In the genomic region with DNA sequence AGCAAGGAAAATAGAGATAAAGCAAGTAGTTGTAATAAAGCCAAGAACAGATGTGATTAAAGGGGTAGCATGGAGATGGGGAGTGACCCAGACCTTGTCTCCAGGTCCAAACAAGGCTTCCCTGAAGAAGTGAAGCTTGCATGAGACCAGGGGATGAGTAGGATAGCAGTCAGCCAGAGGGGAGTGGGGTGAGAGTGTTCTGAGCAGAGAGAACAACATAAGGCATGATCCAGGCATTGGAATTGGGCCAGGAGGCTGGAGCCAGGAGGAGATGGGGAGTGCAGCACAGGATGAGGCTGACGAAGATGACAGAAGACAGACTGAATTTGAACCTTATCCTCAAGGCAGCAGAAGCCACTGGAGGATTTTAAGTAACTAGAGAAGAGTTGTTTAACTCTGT, we compare ENCODE assay signal across 11 cellular contexts. TPM values are rescaled to one million over a fixed set of nuclear protein-coding genes. Genes with fewer than 3 reads are reported as not detected.
A peak's percentile ranks its signal among the peaks of the same experiment; 100 is the strongest.
DNase-seq lines count a peak whose midpoint lies in the region; ATAC-seq and TF ChIP-seq lines count a peak whose summit lies in the region.
"Had no signal": no experiment of that assay in that cellular context is flagged by ENCODE, and none has a peak within 500 bp of the region (broad histone marks: within the 10 kb centered on the region; RNA-seq: fewer than 3 reads in every experiment).

No MANE protein-coding gene starts in this region.

- H2BK5ac ChIP-seq in IMR-90 (ENCODE audit: low read depth, low read length, poor library complexity, severe bottlenecking) = peak overlapping the region; percentile 16

- DNase-seq in IMR-90 (peak; percentile 89), anterior cingulate cortex (lab: John Stamatoyannopoulos, UW) (peak in 40 of 58 donors; percentile 12 to 85 (median 38)), left cardiac atrium (peak; percentile 55), smooth muscle cell (lab: John Stamatoyannopoulos, UW; ENCODE audit: unreplicated experiment) (no peak), HK-2 (ENCODE audit: unreplicated experiment) (no peak), H7 (no peak)
- DNase-seq: activated T-cell treated with anti-CD3 and anti-CD28 coated beads, Interleukin-2, amount 50 U/mL, for 24 hours; NCI-H1417 had no signal

- TF ChIP-seq CTCF in IMR-90 (conservative IDR thresholded peaks at IDR 0.05; ENCODE audit: low read depth, low read length) (no peak), smooth muscle cell (IDR thresholded peaks at IDR 0.05; ENCODE audit: borderline replicate concordance, insufficient read depth, poor library complexity, severe bottlenecking) (no peak)

- H4K5ac ChIP-seq in IMR-90 (ENCODE audit: low read depth, low read length) = no peak overlapping the region

- H3K23ac ChIP-seq in IMR-90 (ENCODE audit: low read depth, low read length) = no peak overlapping the region; the same call in 1 of the 2 replicates

- H3K4me1 ChIP-seq in IMR-90 (ENCODE audit: control insufficient read depth, insufficient read depth, low read length) (peaks cover 9% of the 10 kb centered on the region), smooth muscle cell (ENCODE audit: low read depth) (no peaks in the 10 kb centered on the region)

- H2BK20ac ChIP-seq in IMR-90 (ENCODE audit: low read depth, low read length) = peak overlapping the region; percentile 42; the same call in 1 of the 2 replicates

- H3K27ac ChIP-seq in IMR-90 (ENCODE audit: insufficient read depth, low read length) (no peak overlapping the region; the same call in 1 of the 2 replicates), smooth muscle cell (ENCODE audit: low read depth) (no peak overlapping the region)
- H3K27ac ChIP-seq: epithelial cell of prostate had no signal

- ATAC-seq in IMR-90 (ENCODE audit: low read depth) (peak; percentile 76), left cardiac atrium (peak; percentile 67 to 93), HG03442 (IDR thresholded peaks at IDR 0.05; ENCODE audit: unreplicated experiment) (no peak), esophagus mucosa (no peak)

- no peaks in the 10 kb centered on the region for H3F3A ChIP-seq in smooth muscle cell (ENCODE audit: low read depth)

- H3K27me3 ChIP-seq in IMR-90 (ENCODE audit: control insufficient read depth, insufficient read depth, low read length) (no peaks in the 10 kb centered on the region), smooth muscle cell (ENCODE audit: low read depth) (peaks cover 3% of the 10 kb centered on the region), H7 (ENCODE audit: control insufficient read depth, insufficient read depth, low read length) (peaks cover 4% of the 10 kb centered on the region; the same call in 1 of the 2 replicates)

- intact Hi-C loops in IMR-90 (cut with micrococcal nuclease) (loop anchor here (2.0 to 5.0 kb wide), 2 partner anchors 22 to 71 kb away; partner anchors contain the start of gene LYSMD2), left cardiac atrium (cut with DNase I) (no loop called here)

- dilution Hi-C loops in IMR-90 (cut with HindIII; ENCODE audit: low sequenced_read_pairs, unreplicated experiment) = no loop called here

- peak overlapping the region; percentile 6; the same call in 1 of the 2 replicates for H3K4ac ChIP-seq in IMR-90 (ENCODE audit: low read depth, low read length)

- peak overlapping the region; percentile 20; the same call in 1 of the 2 replicates for H3K14ac ChIP-seq in IMR-90 (replicated peaks; ENCODE audit: low read depth, low read length)

- peak overlapping the region; percentile 38 for H2BK120ac ChIP-seq in IMR-90 (ENCODE audit: low read depth, low read length)

- peak overlapping the region; percentile 21; the same call in 1 of the 2 replicates for H2AK5ac ChIP-seq in IMR-90 (ENCODE audit: low read depth, low read length)

- POLR2A ChIA-PET in IMR-90 (lab: Charles Lee; ENCODE audit: unreplicated experiment) = no interaction called here

- H3K9ac ChIP-seq in IMR-90 (ENCODE audit: low read depth, low read length) = no peak overlapping the region
- H3K9ac ChIP-seq in smooth muscle cell (ENCODE audit: low read depth) = no peak overlapping the region

- H3K18ac ChIP-seq in IMR-90 (ENCODE audit: low read depth, low read length) = no peak overlapping the region

- no peak overlapping the region for H4K8ac ChIP-seq in IMR-90 (ENCODE audit: low read depth in 2 of 2, low read length in 2 of 2)

- H4K91ac ChIP-seq in IMR-90 (ENCODE audit: insufficient read depth, low read depth, low read length) = peak overlapping the region; percentile 5; the same call in 1 of the 2 replicates

- H3K36me3 ChIP-seq in IMR-90 (ENCODE audit: control insufficient read depth, insufficient read depth, low read length) (no peaks in the 10 kb centered on the region), smooth muscle cell (ENCODE audit: low read depth) (no peaks in the 10 kb centered on the region), H7 (replicated peaks; ENCODE audit: control insufficient read depth, insufficient read depth, low read length) (no peaks in the 10 kb centered on the region)

- no peak for TF ChIP-seq RAD21 in IMR-90 (IDR thresholded peaks at IDR 0.05; ENCODE audit: low read length)

- H4K20me1 ChIP-seq in IMR-90 (ENCODE audit: insufficient read depth, low read length) = peaks cover 13% of the 10 kb centered on the region; the same call in 1 of the 2 replicates
- no peaks in the 10 kb centered on the region for H4K20me1 ChIP-seq in smooth muscle cell (ENCODE audit: low read depth)

- H3K79me2 ChIP-seq in smooth muscle cell (ENCODE audit: low read depth) = no peaks in the 10 kb centered on the region

- CTCF ChIA-PET in IMR-90 (lab: Yijun Ruan, JAX) = interaction anchor here (0.5 kb wide), 1 partner anchor 17 kb away, joined by 3 read pairs; no protein-coding TSS in a partner anchor

- H3K4me2 ChIP-seq in IMR-90 (ENCODE audit: low read depth, low read length) (peak overlapping the region; percentile 34), smooth muscle cell (peak overlapping the region; percentile 9)

- peak overlapping the region; percentile 37; the same call in 2 of the 3 replicates for H2BK15ac ChIP-seq in IMR-90 (ENCODE audit: low read depth, low read length)

- H3K4me3 ChIP-seq in IMR-90 (ENCODE audit: insufficient read depth, low read depth, low read length) (no peak overlapping the region), smooth muscle cell (no peak overlapping the region), H7 (ENCODE audit: insufficient read depth, low read depth, low read length) (no peak overlapping the region)

- H3K79me1 ChIP-seq in IMR-90 (ENCODE audit: low read depth in 1 of 2, low read length in 2 of 2) = peaks cover 6 to 23% of the 10 kb centered on the region in 2 experiments; a peak in 2 of 4 replicates

- in situ Hi-C loops in IMR-90 (cut with MboI; ENCODE audit: low sequenced_read_pairs) = no loop called here

- peak overlapping the region; percentile 24 for H2AFZ ChIP-seq in IMR-90 (replicated peaks; ENCODE audit: low read length, poor library complexity)
- H2AFZ ChIP-seq in smooth muscle cell (ENCODE audit: low read depth) = no peak overlapping the region

- 0% methylated on average over 1 of the region's 1 CpG; no CpG with 5 or more reads in 1 of the 2 experiments for WGBS in IMR-90 (ENCODE audit: extremely low coverage in 2 of 2, insufficient read length in 1 of 2), 2 experiments
- WGBS in smooth muscle cell (ENCODE audit: low lambda C conversion rate) = 32% methylated on average over 1 of the region's 1 CpG

- no peak overlapping the region for H3K56ac ChIP-seq in IMR-90 (ENCODE audit: extremely low read depth, insufficient read depth, low read length)

- TF ChIP-seq POLR2A in IMR-90 (IDR thresholded peaks at IDR 0.05; ENCODE audit: low read depth, low read length) = no peak

- peaks cover 7% of the 10 kb centered on the region for H3K9me1 ChIP-seq in IMR-90 (ENCODE audit: insufficient read depth, low read length)

- H2AK9ac ChIP-seq in IMR-90 (replicated peaks; ENCODE audit: low read depth, low read length, poor library complexity) = peak overlapping the region; percentile 23

- no TSS peak for BruUV-seq in IMR-90 (replicated peaks; lab: Mats Ljungman, UMichigan)

- H3K9me3 ChIP-seq in IMR-90 (ENCODE audit: control insufficient read depth, insufficient read depth, low read length) = no peaks in the 10 kb centered on the region
- H3K9me3 ChIP-seq in smooth muscle cell (replicated peaks; ENCODE audit: low read depth) = no peaks in the 10 kb centered on the region

TF ChIP-seq in IMR-90, 13 proteins besides CTCF, POLR2A, EP300 and RAD21:
- TF ChIP-seq BHLHE40 (IDR thresholded peaks at IDR 0.05; ENCODE audit: low read depth, low read length) (no peak), CHD1 (IDR thresholded peaks at IDR 0.05; ENCODE audit: low read depth, low read length) (no peak), FOS (IDR thresholded peaks at IDR 0.05; ENCODE audit: low read depth, low read length) (no peak), CEBPB (IDR thresholded peaks at IDR 0.05; ENCODE audit: low read depth, low read length) (no peak), NFE2L2 (IDR thresholded peaks at IDR 0.05; ENCODE audit: low read depth, low read length) (no peak), RFX5 (IDR thresholded peaks at IDR 0.05; ENCODE audit: low read depth, low read length) (no peak), MAFK (IDR thresholded peaks at IDR 0.05; ENCODE audit: low read depth, low read length) (no peak), SMC3 (IDR thresholded peaks at IDR 0.05; ENCODE audit: low read depth, low read length) (no peak)

RNA-seq across cellular contexts. Expression of gene TMOD2, which starts 7.2 kb away (rescaled TPM):
- 5.4 and 6.9 TPM in 2 replicates for total RNA-seq in IMR-90 (2012; rRNA removed)
- polyA plus RNA-seq in IMR-90 (2012; rRNA removed) = 1.7 and 2.8 TPM in 2 replicates
- 0.48 and 0.64 TPM in 2 replicates for polyA plus RNA-seq in IMR-90 (2012; cell fraction: cytosol; rRNA removed)
- polyA plus RNA-seq in IMR-90 (2012; cell fraction: nucleus; rRNA removed; ENCODE audit: low replicate concordance) = 0.39 and 2.6 TPM in 2 replicates
- total RNA-seq in left cardiac atrium = 10 to 100 TPM in 1 of 2 donors, 1 to 10 TPM in 1; 6.0 to 16.7 TPM
- total RNA-seq in smooth muscle cell = 4.2 and 7.8 TPM in 2 replicates
- polyA plus RNA-seq in smooth muscle cell = 1.5 and 1.7 TPM in 2 replicates
- total RNA-seq in H7 (2014; rRNA removed; shearing (Covaris generic)) = 1.2 and 1.3 TPM in 2 replicates
- 4.1 TPM for total RNA-seq in esophagus mucosa

RNA-seq across cellular contexts. Expression of gene LYSMD2, which starts 21.2 kb away (rescaled TPM):
- total RNA-seq in IMR-90 (2012; rRNA removed) (5.9 and 7.2 TPM in 2 replicates), left cardiac atrium (1 to 10 TPM; 6.2 to 9.2 TPM), smooth muscle cell (2.7 and 3.6 TPM in 2 replicates), esophagus mucosa (6.1 TPM)
- polyA plus RNA-seq in IMR-90 (2012; rRNA removed) (5.6 and 6.0 TPM in 2 replicates), smooth muscle cell (1.1 and 2.6 TPM in 2 replicates)
- 4.4 and 6.9 TPM in 2 replicates for polyA plus RNA-seq in IMR-90 (2012; cell fraction: cytosol; rRNA removed)
- polyA plus RNA-seq in IMR-90 (2012; cell fraction: nucleus; rRNA removed; ENCODE audit: low replicate concordance) = 2.1 and 5.4 TPM in 2 replicates
- 1.2 and 1.5 TPM in 2 replicates for total RNA-seq in H7 (2014; rRNA removed; shearing (Covaris generic))

Comparison
In these comparisons a context has a peak if more than half of its experiments do, and no peak if none do; other contexts are left out.
1. ATAC-seq: peak in IMR-90 (single experiment) and left cardiac atrium (2 of 2); none in HG03442 (single experiment) and esophagus mucosa (single experiment).
2. DNase-seq: peak in IMR-90 (single experiment), anterior cingulate cortex (40 of 58) and left cardiac atrium (single experiment); none in smooth muscle cell (single experiment), HK-2 (single experiment) and H7 (single experiment).